In genomic region chr11:60363542-60364525, GRCh38 we compare ENCODE assay signal across 9 cellular contexts. TPM values are rescaled to one million over a fixed set of nuclear protein-coding genes. Genes with fewer than 3 reads are reported as not detected.
DNase-seq lines count a peak whose midpoint lies in the region; ATAC-seq and TF ChIP-seq lines count a peak whose summit lies in the region.
"Had no signal": no experiment of that assay in that cellular context is flagged by ENCODE, and none has a peak within 500 bp of the region (broad histone marks: within the 10 kb centered on the region; RNA-seq: fewer than 3 reads in every experiment).

No MANE protein-coding gene starts in this region.

- peak overlapping the region; percentile 0 for H3K27ac Mint-ChIP-seq in activated naive CD8-positive, alpha-beta T cell treated with anti-CD3 and anti-CD28 coated beads, Interleukin-2, amount 50 U/mL, for 24 hours

- H3K9me2 ChIP-seq in SU-DHL-6 (replicated peaks; ENCODE audit: insufficient read depth, low read length), result no peaks in the 10 kb centered on the region

- TF ChIP-seq CTCF in NB4 (IDR thresholded peaks at IDR 0.05; ENCODE audit: low read depth, low read length) (peak; percentile 64), SU-DHL-6 (IDR thresholded peaks at IDR 0.05; ENCODE audit: insufficient read depth, low read length, poor library complexity, severe bottlenecking) (peak; percentile 62)

- peak overlapping the region; percentile 85 for H3K27ac ChIP-seq in SU-DHL-6 (ENCODE audit: low read depth, low read length)

- peak overlapping the region; percentile 88 for H2AFZ ChIP-seq in SU-DHL-6 (ENCODE audit: low read depth, low read length, severe bottlenecking)

- no peaks in the 10 kb centered on the region for H3K27me3 ChIP-seq in SU-DHL-6 (ENCODE audit: low read length)

- TF ChIP-seq POLR2A in NB4 (IDR thresholded peaks at IDR 0.05; ENCODE audit: extremely low read depth, insufficient read length), result no peak

- DNase-seq in GM03348 (ENCODE audit: low spot score) (peak; percentile 62), HEK293T (ENCODE audit: extremely low spot score) (peak; percentile 43), NB4 (ENCODE audit: low read depth) (peak; percentile 86), left ventricle myocardium superior (no peak), renal cortical epithelial cell (ENCODE audit: low read depth) (peak; percentile 44)
- DNase-seq in activated naive CD8-positive, alpha-beta T cell treated with anti-CD3 and anti-CD28 coated beads, Interleukin-2, amount 50 U/mL, for 24 hours, result peak; percentile 59

- H3K9me3 ChIP-seq in SU-DHL-6 (ENCODE audit: insufficient read depth, low read length), result peaks cover 35% of the 10 kb centered on the region; the same call in 1 of the 2 replicates

- intact Hi-C loops in left ventricle myocardium superior (cut with micrococcal nuclease), result no loop called here

- peak; percentile 64 for ATAC-seq in activated naive CD8-positive, alpha-beta T cell treated with anti-CD3 and anti-CD28 coated beads, Interleukin-2, amount 50 U/mL, for 24 hours
- ATAC-seq in left ventricle myocardium superior, result peak; percentile 82
- ATAC-seq in HG03521 (IDR thresholded peaks at IDR 0.05; ENCODE audit: unreplicated experiment), result no peak

- peaks cover 8% of the 10 kb centered on the region for H3K79me2 ChIP-seq in SU-DHL-6 (ENCODE audit: insufficient read depth, low read length)

- POLR2A ChIA-PET in HEK293T (lab: Yijun Ruan, JAX), result no interaction called here

- H3K36me3 Mint-ChIP-seq in activated naive CD8-positive, alpha-beta T cell treated with anti-CD3 and anti-CD28 coated beads, Interleukin-2, amount 50 U/mL, for 24 hours (ENCODE audit: low read depth), result no peaks in the 10 kb centered on the region

- no peaks in the 10 kb centered on the region for H4K20me1 ChIP-seq in SU-DHL-6 (ENCODE audit: low read depth, low read length)

- peak overlapping the region; percentile 28 for H3K4me3 Mint-ChIP-seq in activated naive CD8-positive, alpha-beta T cell treated with anti-CD3 and anti-CD28 coated beads, Interleukin-2, amount 50 U/mL, for 24 hours

- H3K4me2 ChIP-seq in SU-DHL-6 (ENCODE audit: low read depth, low read length, poor library complexity, severe bottlenecking), result peak overlapping the region; percentile 91

- H3F3A ChIP-seq in SU-DHL-6 (ENCODE audit: insufficient read depth), result peaks cover 20% of the 10 kb centered on the region

- H3K9me3 Mint-ChIP-seq in activated naive CD8-positive, alpha-beta T cell treated with anti-CD3 and anti-CD28 coated beads, Interleukin-2, amount 50 U/mL, for 24 hours, result no peaks in the 10 kb centered on the region

- peaks cover 22% of the 10 kb centered on the region for H3K4me1 Mint-ChIP-seq in activated naive CD8-positive, alpha-beta T cell treated with anti-CD3 and anti-CD28 coated beads, Interleukin-2, amount 50 U/mL, for 24 hours

- CTCF ChIA-PET in HEK293T (lab: Yijun Ruan, JAX), result interaction anchor here (0.6 to 1.5 kb wide), 9 partner anchors 17 to 279 kb away, joined by 3 to 5 read pairs (median 3); no protein-coding TSS in a partner anchor

- peak overlapping the region; percentile 27 for H3K4me3 ChIP-seq in NB4 (ENCODE audit: low read depth, low read length)
- H3K4me3 ChIP-seq in SU-DHL-6 (ENCODE audit: insufficient read depth, low read length, poor library complexity, severe bottlenecking), result peak overlapping the region; percentile 40

- peak overlapping the region; percentile 57 for H3K9ac ChIP-seq in SU-DHL-6 (ENCODE audit: low read length)

- peaks cover 26% of the 10 kb centered on the region for H3K27me3 Mint-ChIP-seq in activated naive CD8-positive, alpha-beta T cell treated with anti-CD3 and anti-CD28 coated beads, Interleukin-2, amount 50 U/mL, for 24 hours

- peaks cover 2% of the 10 kb centered on the region; the same call in 1 of the 2 replicates for H3K36me3 ChIP-seq in SU-DHL-6 (ENCODE audit: low read length)

TF ChIP-seq in HEK293T, 16 proteins besides CTCF, POLR2A, EP300 and RAD21:
- TF ChIP-seq BHLHE40 (IDR thresholded peaks at IDR 0.05; ENCODE audit: borderline replicate concordance), result no peak

RNA-seq across cellular contexts. Expression of gene MS4A7, which starts 14.5 kb away (rescaled TPM):
- total RNA-seq in left ventricle myocardium superior (13.0 TPM), renal cortical epithelial cell (not detected in 2 replicates)

RNA-seq across cellular contexts. Expression of gene MS4A14, which starts 32.4 kb away (rescaled TPM):
- total RNA-seq in left ventricle myocardium superior (0.52 TPM), renal cortical epithelial cell (not detected in 2 replicates)

RNA-seq across cellular contexts. Expression of gene MS4A6E, which starts 36.8 kb away (rescaled TPM):
- total RNA-seq in left ventricle myocardium superior (not detected), renal cortical epithelial cell (not detected in 2 replicates)
- total RNA-seq: skeletal muscle tissue had no signal

Comparison
In these comparisons a context has a peak if more than half of its experiments do, and no peak if none do; other contexts are left out.
1. RNA of gene MS4A7, which starts 14.5 kb away (total RNA-seq): 13.0 TPM in left ventricle myocardium superior (single experiment); not detected in renal cortical epithelial cell; every median in the first group is over 10 times any median in the second.